Comparison of ENCODE assay signal across 29 cellular contexts in genomic region chr15:94655249-94655648, GRCh38.
"Had no signal": no experiment of that assay in that cellular context is flagged by ENCODE, and none has a peak within 500 bp of the region (broad histone marks: within the 10 kb centered on the region; RNA-seq: fewer than 3 reads in every experiment).

No MANE protein-coding gene starts in this region.

- H3K4me3 ChIP-seq: ovary, psoas muscle, right lobe of liver, sigmoid colon, stomach, thoracic aorta, thyroid gland, tibial nerve, upper lobe of left lung, vagina had no signal

- H3K27ac Mint-ChIP-seq: natural killer cell treated with Interleukin-12 subunit alpha and Interleukin-12 subunit beta and Interleukin-15 and Interleukin-18, amount 100 ng/mL, for 72 hours; nephron progenitor cell; progenitor cell of endocrine pancreas; stimulated activated effector memory CD8-positive, alpha-beta T cell treated with anti-CD3 and anti-CD28 coated beads, Interleukin-12 subunit alpha, Interleukin-12 subunit beta, amount 100 ng/mL, for 72 hours; stimulated activated naive B cell treated with anti-CD40 and anti-IgM and Interleukin-4, amounts not matched to agents 10 μg/mL and 1 μg/mL and 100 μg/mL, for 72 hours; stimulated activated naive CD8-positive, alpha-beta T cell treated with anti-CD3 and anti-CD28 coated beads, Interleukin-15, Interleukin-2, amounts not matched to agents 100 ng/mL and 50 ng/mL, for 24 hours had no signal

- DNase-seq: naive thymus-derived CD8-positive, alpha-beta T cell; nephron progenitor cell; occipital lobe; ovary; posterior cingulate gyrus; psoas muscle; right cardiac atrium; right lobe of liver; sigmoid colon; small intestine; stimulated activated CD4-positive, alpha-beta T cell treated with anti-CD3 and anti-CD28 coated beads, Interleukin-15, amount 100 ng/mL, for 24 hours; stimulated activated CD4-positive, alpha-beta T cell treated with anti-CD3 and anti-CD28 coated beads, Interleukin-2, amount 100 ng/mL, for 24 hours; stimulated activated CD4-positive, alpha-beta T cell treated with anti-CD3 and anti-CD28 coated beads, Interleukin-2, amount 100 ng/mL, for 48 hours; stimulated activated CD4-positive, alpha-beta T cell treated with anti-CD3 and anti-CD28 coated beads, Interleukin-4, amount 100 ng/mL, for 24 hours; stimulated activated naive B cell treated with anti-CD40 and anti-IgM and Interleukin-4, amounts not matched to agents 10 μg/mL and 1 μg/mL and 100 μg/mL, for 72 hours; stimulated activated naive CD4-positive, alpha-beta T cell treated with Interleukin-2 at 50 U/mL for 16 hours; stomach; thyroid gland; trophoblast cell; upper lobe of left lung had no signal

- H3K27me3 ChIP-seq: right lobe of liver, sigmoid colon, stomach, thyroid gland, tibial nerve, upper lobe of left lung, vagina had no signal

- H2AFZ ChIP-seq: parathyroid adenoma had no signal

- H3K36me3 Mint-ChIP-seq: naive thymus-derived CD8-positive, alpha-beta T cell; natural killer cell treated with Interleukin-12 subunit alpha and Interleukin-12 subunit beta and Interleukin-15 and Interleukin-18, amount 100 ng/mL, for 72 hours; stimulated activated effector memory CD8-positive, alpha-beta T cell treated with anti-CD3 and anti-CD28 coated beads, Interleukin-12 subunit alpha, Interleukin-12 subunit beta, amount 100 ng/mL, for 72 hours; stimulated activated naive B cell treated with anti-CD40 and anti-IgM and Interleukin-4, amounts not matched to agents 10 μg/mL and 1 μg/mL and 100 μg/mL, for 72 hours had no signal

- ATAC-seq: naive thymus-derived CD8-positive, alpha-beta T cell; natural killer cell treated with Interleukin-12 subunit alpha and Interleukin-12 subunit beta and Interleukin-15 and Interleukin-18, amount 100 ng/mL, for 72 hours; psoas muscle; right cardiac atrium; right lobe of liver; stimulated activated naive B cell treated with anti-CD40 and anti-IgM and Interleukin-4, amounts not matched to agents 10 μg/mL and 1 μg/mL and 100 μg/mL, for 72 hours had no signal

- H3K9ac ChIP-seq: parathyroid adenoma had no signal

- H3K9me3 Mint-ChIP-seq: naive thymus-derived CD8-positive, alpha-beta T cell; natural killer cell treated with Interleukin-12 subunit alpha and Interleukin-12 subunit beta and Interleukin-15 and Interleukin-18, amount 100 ng/mL, for 72 hours; nephron progenitor cell; neural crest cell; stimulated activated effector memory CD8-positive, alpha-beta T cell treated with anti-CD3 and anti-CD28 coated beads, Interleukin-12 subunit alpha, Interleukin-12 subunit beta, amount 100 ng/mL, for 72 hours; stimulated activated naive CD8-positive, alpha-beta T cell treated with anti-CD3 and anti-CD28 coated beads, Interleukin-15, Interleukin-2, amounts not matched to agents 100 ng/mL and 50 ng/mL, for 24 hours had no signal

- H3K4me1 Mint-ChIP-seq: naive thymus-derived CD8-positive, alpha-beta T cell; neural crest cell; stimulated activated effector memory CD8-positive, alpha-beta T cell treated with anti-CD3 and anti-CD28 coated beads, Interleukin-12 subunit alpha, Interleukin-12 subunit beta, amount 100 ng/mL, for 72 hours; stimulated activated naive B cell treated with anti-CD40 and anti-IgM and Interleukin-4, amounts not matched to agents 10 μg/mL and 1 μg/mL and 100 μg/mL, for 72 hours had no signal

- H3K9me3 ChIP-seq: ovary, psoas muscle, right lobe of liver, sigmoid colon, stomach, thoracic aorta, thyroid gland, tibial nerve, upper lobe of left lung, vagina had no signal

- H3K4me3 Mint-ChIP-seq: naive thymus-derived CD8-positive, alpha-beta T cell; natural killer cell treated with Interleukin-12 subunit alpha and Interleukin-12 subunit beta and Interleukin-15 and Interleukin-18, amount 100 ng/mL, for 72 hours; nephron progenitor cell; neural crest cell; stimulated activated effector memory CD8-positive, alpha-beta T cell treated with anti-CD3 and anti-CD28 coated beads, Interleukin-12 subunit alpha, Interleukin-12 subunit beta, amount 100 ng/mL, for 72 hours; stimulated activated naive B cell treated with anti-CD40 and anti-IgM and Interleukin-4, amounts not matched to agents 10 μg/mL and 1 μg/mL and 100 μg/mL, for 72 hours; stimulated activated naive CD8-positive, alpha-beta T cell treated with anti-CD3 and anti-CD28 coated beads, Interleukin-15, Interleukin-2, amounts not matched to agents 100 ng/mL and 50 ng/mL, for 24 hours had no signal

- H3K27ac ChIP-seq: ovary, parathyroid adenoma, psoas muscle, right lobe of liver, sigmoid colon, stomach, thoracic aorta, thyroid gland, tibial nerve, upper lobe of left lung, vagina had no signal

- H3K4me1 ChIP-seq: parathyroid adenoma, psoas muscle, right lobe of liver, sigmoid colon, stomach, thyroid gland, tibial nerve, upper lobe of left lung, vagina had no signal

- H3K36me3 ChIP-seq: ovary, right lobe of liver, sigmoid colon, stomach, thoracic aorta, thyroid gland, tibial nerve, upper lobe of left lung, vagina had no signal
